10 cellular contexts compared by ENCODE assay signal in genomic region chr6:50842446-50842845, GRCh38.
"Had no signal": no experiment of that assay in that cellular context is flagged by ENCODE, and none has a peak within 500 bp of the region (broad histone marks: within the 10 kb centered on the region; RNA-seq: fewer than 3 reads in every experiment).

No MANE protein-coding gene starts in this region.

- H3K4me3 ChIP-seq: cardiac muscle cell, gastroesophageal sphincter, ovary, thyroid gland, vagina had no signal

- H3K27ac ChIP-seq: cardiac muscle cell, epithelial cell of prostate, gastroesophageal sphincter, ovary, thyroid gland, vagina had no signal

- H3K27me3 ChIP-seq: ovary, vagina had no signal

- DNase-seq: activated naive CD4-positive, alpha-beta T cell treated with anti-CD3 and anti-CD28 coated beads for 36 hours; effector CD4-positive, alpha-beta T cell; left ventricle myocardium superior; ovary; SW 1271; thyroid gland had no signal

- ATAC-seq: gastroesophageal sphincter, left ventricle myocardium superior had no signal

- H3K4me1 ChIP-seq: gastroesophageal sphincter, vagina had no signal

- H3K36me3 ChIP-seq: cardiac muscle cell, gastroesophageal sphincter, ovary, thyroid gland, vagina had no signal

- H3K9me3 ChIP-seq: gastroesophageal sphincter, thyroid gland, vagina had no signal
